In genomic region chr6:84553527-84553926, GRCh38 we compare ENCODE assay signal across 16 cellular contexts.
DNase-seq lines count a peak whose midpoint lies in the region; ATAC-seq and TF ChIP-seq lines count a peak whose summit lies in the region.
"Had no signal": no experiment of that assay in that cellular context is flagged by ENCODE, and none has a peak within 500 bp of the region (broad histone marks: within the 10 kb centered on the region; RNA-seq: fewer than 3 reads in every experiment).

No MANE protein-coding gene starts in this region.

- peak; percentile 45 for DNase-seq in HCEC 1CT
- peak; percentile 40 for DNase-seq in amniotic epithelial cell (ENCODE audit: low read depth)
- peak; percentile 38 to 56 for DNase-seq in foreskin fibroblast
- DNase-seq in upper lobe of right lung, result no peak
- no peak for DNase-seq in T-helper 2 cell
- no peak for DNase-seq in AG20443 (ENCODE audit: low spot score)
- DNase-seq: CD4-positive, CD25-positive, alpha-beta regulatory T cell; COR-L47; DMS153; GF-D8; GOT3; KG1; NCI-H1417; NCI-H187 treated with DMSO at 0.1 percent for 48 hours; NCI-H526 had no signal

- H3K36me3 ChIP-seq in upper lobe of right lung, result no peaks in the 10 kb centered on the region

- ATAC-seq in upper lobe of right lung (peak; percentile 32), GM18909 (IDR thresholded peaks at IDR 0.05; ENCODE audit: poor library complexity, unreplicated experiment) (no peak)

- H3K9me3 ChIP-seq in upper lobe of right lung, result no peaks in the 10 kb centered on the region

- no peak overlapping the region for H3K27ac ChIP-seq in upper lobe of right lung

- TF ChIP-seq CTCF in foreskin fibroblast (IDR thresholded peaks at IDR 0.05; ENCODE audit: low read depth, low read length) (no peak), upper lobe of right lung (IDR thresholded peaks at IDR 0.05) (no peak)

- no peak overlapping the region for H3K4me3 ChIP-seq in foreskin fibroblast (ENCODE audit: low read depth in 1 of 2, low read length in 2 of 2)
- H3K4me3 ChIP-seq in upper lobe of right lung, result no peak overlapping the region

- intact Hi-C loops in upper lobe of right lung (cut with DNase I), result no loop called here

- no peaks in the 10 kb centered on the region for H3K27me3 ChIP-seq in upper lobe of right lung

- H3K4me1 ChIP-seq in upper lobe of right lung, result no peaks in the 10 kb centered on the region

Comparison
In these comparisons a context has a peak if more than half of its experiments do, and no peak if none do; other contexts are left out.
1. DNase-seq: peak in HCEC 1CT (single experiment), amniotic epithelial cell (single experiment) and foreskin fibroblast (2 of 2); none in upper lobe of right lung (single experiment), T-helper 2 cell (0 of 5) and AG20443 (single experiment).